Comparison of ENCODE assay signal across 1 cellular context in the genomic region with DNA sequence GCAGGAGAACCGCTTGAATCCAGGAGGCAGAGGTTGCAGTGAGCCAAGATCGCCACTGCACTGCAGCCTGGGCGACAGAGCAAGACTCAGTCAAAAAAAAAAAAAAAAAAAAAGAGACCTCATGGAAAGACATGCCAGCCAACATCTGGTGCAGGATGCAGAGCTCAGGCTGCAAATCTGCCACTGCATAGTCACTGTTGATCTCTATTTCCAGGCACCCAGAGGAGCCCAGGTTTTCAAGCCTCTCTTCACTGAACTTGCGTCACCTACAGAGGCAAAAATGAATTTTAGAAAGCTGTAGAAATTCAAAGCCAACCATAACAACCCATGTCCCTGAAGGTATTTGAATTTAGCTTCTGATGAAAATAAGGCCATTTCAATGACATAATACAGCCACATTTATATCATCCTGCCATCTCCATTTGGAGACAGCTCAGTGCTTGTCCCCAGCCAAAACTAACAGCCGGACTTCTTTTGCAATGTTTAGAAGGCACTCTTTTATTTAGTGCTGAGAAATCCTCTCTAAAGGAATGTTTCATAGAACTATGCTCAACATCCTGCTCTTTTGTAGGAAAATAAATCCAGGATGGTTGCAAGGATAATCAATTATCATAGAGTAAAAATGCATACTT.
TF ChIP-seq lines count a peak whose summit lies in the region.

No MANE protein-coding gene starts in this region.

TF ChIP-seq in IMR-90, 13 proteins besides CTCF, POLR2A, EP300 and RAD21 (continued from another document):
- TF ChIP-seq BHLHE40 (IDR thresholded peaks at IDR 0.05; ENCODE audit: low read depth, low read length) (no peak), NFE2L2 (IDR thresholded peaks at IDR 0.05; ENCODE audit: low read depth, low read length) (no peak), MXI1 (IDR thresholded peaks at IDR 0.05; ENCODE audit: borderline replicate concordance, low read depth, low read length) (no peak), SMC3 (IDR thresholded peaks at IDR 0.05; ENCODE audit: low read depth, low read length) (no peak), RFX5 (IDR thresholded peaks at IDR 0.05; ENCODE audit: low read depth, low read length) (no peak), MAZ (IDR thresholded peaks at IDR 0.05; ENCODE audit: borderline replicate concordance, low read depth, low read length) (no peak), MAFK (IDR thresholded peaks at IDR 0.05; ENCODE audit: low read depth, low read length) (no peak)
- TF ChIP-seq, protein P1, sequence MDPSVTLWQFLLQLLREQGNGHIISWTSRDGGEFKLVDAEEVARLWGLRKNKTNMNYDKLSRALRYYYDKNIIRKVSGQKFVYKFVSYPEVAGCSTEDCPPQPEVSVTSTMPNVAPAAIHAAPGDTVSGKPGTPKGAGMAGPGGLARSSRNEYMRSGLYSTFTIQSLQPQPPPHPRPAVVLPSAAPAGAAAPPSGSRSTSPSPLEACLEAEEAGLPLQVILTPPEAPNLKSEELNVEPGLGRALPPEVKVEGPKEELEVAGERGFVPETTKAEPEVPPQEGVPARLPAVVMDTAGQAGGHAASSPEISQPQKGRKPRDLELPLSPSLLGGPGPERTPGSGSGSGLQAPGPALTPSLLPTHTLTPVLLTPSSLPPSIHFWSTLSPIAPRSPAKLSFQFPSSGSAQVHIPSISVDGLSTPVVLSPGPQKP (IDR thresholded peaks at IDR 0.05; ENCODE audit: borderline replicate concordance, low read depth, low read length), result no peak
